ENCODE assay signal across 23 cellular contexts in the genomic region with DNA sequence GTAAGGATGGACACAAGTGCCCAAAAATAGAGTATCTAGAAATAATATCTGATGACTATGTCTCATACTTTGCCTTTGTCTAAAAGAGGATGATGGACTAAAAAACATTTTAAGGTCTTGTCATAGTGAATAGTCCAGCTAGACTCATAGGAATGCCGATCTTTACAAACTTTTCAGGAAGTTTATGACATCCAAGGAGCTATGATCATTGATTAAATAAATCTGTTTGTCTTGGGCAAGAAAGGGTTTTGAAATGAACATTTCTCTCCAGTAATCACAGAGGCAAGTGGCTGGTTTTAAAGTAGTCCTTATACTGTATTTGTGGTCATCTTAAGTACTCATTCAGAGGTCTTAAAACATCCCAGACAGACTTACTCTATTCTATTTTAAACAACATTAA.
"Had no signal": no experiment of that assay in that cellular context is flagged by ENCODE, and none has a peak within 500 bp of the region (broad histone marks: within the 10 kb centered on the region; RNA-seq: fewer than 3 reads in every experiment).

No MANE protein-coding gene starts in this region.

- H3K27me3 ChIP-seq: brain microvascular endothelial cell, gastroesophageal sphincter, neutrophil, ovary, upper lobe of right lung had no signal

- H3K9me3 Mint-ChIP-seq: activated naive CD4-positive, alpha-beta T cell treated with anti-CD3 and anti-CD28 coated beads, Interleukin-2, amount 50 U/mL, for 72 hours; activated T-cell treated with anti-CD3 and anti-CD28 coated beads, Interleukin-2, amount 50 U/mL, for 24 hours; activated T-helper 17 cell treated with anti-CD3 and anti-CD28 coated beads, Interleukin-2, amount 50 U/mL, for 72 hours; dendritic cell treated with granulocyte-macrophage colony-stimulating factor and Interleukin-4, amounts not matched to agents 40 ng/mL and 50 ng/mL, for 4 days; nephron had no signal

- H3K36me3 Mint-ChIP-seq: activated naive CD4-positive, alpha-beta T cell treated with anti-CD3 and anti-CD28 coated beads, Interleukin-2, amount 50 U/mL, for 72 hours had no signal

- H3K9me3 ChIP-seq: gastroesophageal sphincter, neutrophil, ovary, prostate gland, upper lobe of right lung had no signal

- H3K4me3 ChIP-seq: gastroesophageal sphincter, ovary, prostate gland, upper lobe of right lung had no signal

- H3K27me3 Mint-ChIP-seq: activated T-cell treated with anti-CD3 and anti-CD28 coated beads, Interleukin-2, amount 50 U/mL, for 24 hours; activated T-helper 17 cell treated with anti-CD3 and anti-CD28 coated beads, Interleukin-2, amount 50 U/mL, for 72 hours; dendritic cell treated with granulocyte-macrophage colony-stimulating factor and Interleukin-4, amounts not matched to agents 40 ng/mL and 50 ng/mL, for 4 days had no signal

- H3K27ac ChIP-seq: brain microvascular endothelial cell, gastroesophageal sphincter, neutrophil, ovary, prostate gland, upper lobe of right lung had no signal

- DNase-seq: activated CD8-positive, alpha-beta memory T cell treated with anti-CD3 and anti-CD28 coated beads, Interleukin-2, amount 50 U/mL, for 4 hours; activated T-cell treated with anti-CD3 and anti-CD28 coated beads, Interleukin-2, amount 50 U/mL, for 24 hours; aorta; brain microvascular endothelial cell; caudate nucleus; effector memory CD4-positive, alpha-beta T cell; head of caudate nucleus; hypothalamus; left ventricle myocardium superior; mammary epithelial cell; midbrain; ovary; stimulated activated CD4-positive, alpha-beta T cell treated with anti-CD3 and anti-CD28 coated beads, Interleukin-4, amount 100 ng/mL, for 24 hours; stimulated activated naive CD4-positive, alpha-beta T cell treated with Interleukin-2 at 50 U/mL for 16 hours; T-helper 9 cell; upper lobe of right lung had no signal

- H3K27ac Mint-ChIP-seq: activated naive CD4-positive, alpha-beta T cell treated with anti-CD3 and anti-CD28 coated beads, Interleukin-2, amount 50 U/mL, for 72 hours; activated T-cell treated with anti-CD3 and anti-CD28 coated beads, Interleukin-2, amount 50 U/mL, for 24 hours; activated T-helper 17 cell treated with anti-CD3 and anti-CD28 coated beads, Interleukin-2, amount 50 U/mL, for 72 hours; dendritic cell treated with granulocyte-macrophage colony-stimulating factor and Interleukin-4, amounts not matched to agents 40 ng/mL and 50 ng/mL, for 4 days; nephron had no signal

- H3K4me3 Mint-ChIP-seq: activated T-cell treated with anti-CD3 and anti-CD28 coated beads, Interleukin-2, amount 50 U/mL, for 24 hours; activated T-helper 17 cell treated with anti-CD3 and anti-CD28 coated beads, Interleukin-2, amount 50 U/mL, for 72 hours; dendritic cell treated with granulocyte-macrophage colony-stimulating factor and Interleukin-4, amounts not matched to agents 40 ng/mL and 50 ng/mL, for 4 days; nephron had no signal

- ATAC-seq: activated naive CD4-positive, alpha-beta T cell treated with anti-CD3 and anti-CD28 coated beads, Interleukin-2, amount 50 U/mL, for 72 hours; activated T-helper 17 cell treated with anti-CD3 and anti-CD28 coated beads, Interleukin-2, amount 50 U/mL, for 72 hours; left ventricle myocardium superior; upper lobe of right lung had no signal

- H3K36me3 ChIP-seq: brain microvascular endothelial cell, gastroesophageal sphincter, neutrophil, ovary, prostate gland, upper lobe of right lung had no signal

- H3K4me1 Mint-ChIP-seq: activated T-helper 17 cell treated with anti-CD3 and anti-CD28 coated beads, Interleukin-2, amount 50 U/mL, for 72 hours; nephron had no signal

- H3K4me1 ChIP-seq: gastroesophageal sphincter, prostate gland, upper lobe of right lung had no signal
